ENCODE assay signal across 14 cellular contexts in genomic region chr9:73157811-73158210, GRCh38. TPM values are rescaled to one million over a fixed set of nuclear protein-coding genes. Genes with fewer than 3 reads are reported as not detected.
DNase-seq lines count a peak whose midpoint lies in the region; ATAC-seq, FAIRE-seq and TF ChIP-seq lines count a peak whose summit lies in the region.
"Had no signal": no experiment of that assay in that cellular context is flagged by ENCODE, and none has a peak within 500 bp of the region (broad histone marks: within the 10 kb centered on the region; RNA-seq: fewer than 3 reads in every experiment).

No MANE protein-coding gene starts in this region.

- H3K4me1 ChIP-seq in K562 (replicated peaks in 1 of 2; ENCODE audit: control insufficient read depth in 2 of 2, insufficient read depth in 2 of 2, low read length in 2 of 2): peaks cover 0 to 9% of the 10 kb centered on the region in 2 experiments; a peak in 2 of 5 replicates
- peaks cover 0 to 24% of the 10 kb centered on the region in 2 donors for H3K4me1 ChIP-seq in right atrium auricular region
- H3K4me1 ChIP-seq: pancreas had no signal

- no peaks in the 10 kb centered on the region for H3K9me3 ChIP-seq in K562 (replicated peaks; ENCODE audit: control insufficient read depth, insufficient read depth, low read depth, low read length)
- no peaks in the 10 kb centered on the region for H3K9me3 ChIP-seq in right atrium auricular region
- H3K9me3 ChIP-seq: pancreas had no signal

- TF ChIP-seq CTCF in Calu3 (IDR thresholded peaks at IDR 0.05; ENCODE audit: unreplicated experiment) (no peak), K562 (IDR thresholded peaks at IDR 0.05 in 2 of 3, conservative IDR thresholded peaks at IDR 0.05 in 1 of 3; ENCODE audit: insufficient read depth in 2 of 3, low read depth in 1 of 3, low read length in 3 of 3) (no peak), osteocyte (IDR thresholded peaks at IDR 0.05) (no peak), right atrium auricular region (IDR thresholded peaks at IDR 0.05) (no peak)

- in situ Hi-C loops in K562 (cut with MboI): no loop called here

- H3K27me3 ChIP-seq in K562 (ENCODE audit: control insufficient read depth in 2 of 2, insufficient read depth in 2 of 2, low read length in 2 of 2) (no peaks in the 10 kb centered on the region), right atrium auricular region (no peaks in the 10 kb centered on the region)
- H3K27me3 ChIP-seq: pancreas had no signal

- intact Hi-C loops in Calu3 (cut with micrococcal nuclease; ENCODE audit: unreplicated experiment): no loop called here
- intact Hi-C loops in K562 (cut with micrococcal nuclease): no loop called here

- 100% methylated on average over 1 of the region's 2 CpGs for WGBS in K562 (ENCODE audit: insufficient coverage, low coverage, missing lambda C conversion rate)

- H3K79me2 ChIP-seq in K562 (ENCODE audit: control insufficient read depth, insufficient read depth, low read length): peaks cover 53% of the 10 kb centered on the region

- peak overlapping the region; percentile 27 for H3K4me3 Mint-ChIP-seq in Calu3 (ENCODE audit: low read depth, unreplicated experiment)
- peak overlapping the region; percentile 27 for H3K4me3 Mint-ChIP-seq in osteocyte (ENCODE audit: unreplicated experiment)
- H3K4me3 Mint-ChIP-seq: H9, IgD-negative memory B cell had no signal

- H3K27me3 Mint-ChIP-seq in Calu3 (ENCODE audit: unreplicated experiment) (no peaks in the 10 kb centered on the region), osteocyte (ENCODE audit: unreplicated experiment) (no peaks in the 10 kb centered on the region)

- H2AFZ ChIP-seq in K562 (ENCODE audit: low read depth, low read length): no peak overlapping the region

- no peak for TF ChIP-seq POLR2A in K562 (conservative IDR thresholded peaks at IDR 0.05)

- H3K27ac ChIP-seq in K562 (ENCODE audit: extremely low read depth, low read depth, low read length) (no peak overlapping the region), right atrium auricular region (no peak overlapping the region)
- H3K27ac ChIP-seq: pancreas had no signal

- ATAC-seq in HG03039 (IDR thresholded peaks at IDR 0.05; ENCODE audit: unreplicated experiment) (peak; percentile 43), K562 (no peak), HG03095 (IDR thresholded peaks at IDR 0.05; ENCODE audit: unreplicated experiment) (no peak), GM21825 (IDR thresholded peaks at IDR 0.05; ENCODE audit: unreplicated experiment) (no peak)
- ATAC-seq: left ventricle myocardium superior, pancreas had no signal

- H3K4me3 ChIP-seq in K562 (no peak overlapping the region), right atrium auricular region (no peak overlapping the region)
- H3K4me3 ChIP-seq: pancreas had no signal

- H3K36me3 ChIP-seq in K562 (ENCODE audit: control insufficient read depth, insufficient read depth, low read length): peaks cover 84% of the 10 kb centered on the region
- H3K36me3 ChIP-seq in right atrium auricular region: peaks cover 43% of the 10 kb centered on the region
- H3K36me3 ChIP-seq: pancreas had no signal

- H3K4me2 ChIP-seq in K562 (ENCODE audit: insufficient read depth, low read length): no peak overlapping the region

- no peaks in the 10 kb centered on the region; the same call in 1 of the 2 replicates for H4K20me1 ChIP-seq in K562 (replicated peaks; ENCODE audit: control insufficient read depth, insufficient read depth, low read length)

- no TSS peak for BruUV-seq in Calu3 (replicated peaks; lab: Mats Ljungman, UMichigan)
- BruUV-seq in K562 (replicated peaks; lab: Mats Ljungman, UMichigan): no TSS peak

- no peak for TF ChIP-seq RAD21 in K562 (CRISPR knock-in tag; conservative IDR thresholded peaks at IDR 0.05 in 1 of 2, IDR thresholded peaks at IDR 0.05 in 1 of 2)

- POLR2A ChIA-PET in K562 (lab: Yijun Ruan, JAX): interaction anchor here (0.7 kb wide), 1 partner anchor 23 kb away, joined by 4 read pairs; no protein-coding TSS in a partner anchor

- no peaks in the 10 kb centered on the region for H3K9me3 Mint-ChIP-seq in Calu3 (ENCODE audit: low read depth, unreplicated experiment)
- no peaks in the 10 kb centered on the region for H3K9me3 Mint-ChIP-seq in osteocyte (ENCODE audit: unreplicated experiment)
- H3K9me3 Mint-ChIP-seq: H9, IgD-negative memory B cell had no signal

- TF ChIP-seq EP300 in K562 (IDR thresholded peaks at IDR 0.05; ENCODE audit: low read length): no peak

- H3K36me3 Mint-ChIP-seq in Calu3 (ENCODE audit: insufficient read depth, unreplicated experiment) (peaks cover 87% of the 10 kb centered on the region), osteocyte (ENCODE audit: unreplicated experiment) (peaks cover 48% of the 10 kb centered on the region)
- H3K36me3 Mint-ChIP-seq: IgD-negative memory B cell had no signal

- H3K9ac ChIP-seq in K562 (ENCODE audit: insufficient read depth in 1 of 2, low read depth in 2 of 2, low read length in 2 of 2): no peak overlapping the region

- H3K9me1 ChIP-seq in K562 (ENCODE audit: control insufficient read depth, insufficient read depth, low read length): no peaks in the 10 kb centered on the region

- H3K4me1 Mint-ChIP-seq in Calu3 (ENCODE audit: low read depth, unreplicated experiment) (peaks cover 7% of the 10 kb centered on the region), osteocyte (ENCODE audit: unreplicated experiment) (peaks cover 54% of the 10 kb centered on the region)
- H3K4me1 Mint-ChIP-seq: IgD-negative memory B cell had no signal

- peak overlapping the region; percentile 52 for H3K27ac Mint-ChIP-seq in Calu3 (ENCODE audit: unreplicated experiment)
- H3K27ac Mint-ChIP-seq in osteocyte (ENCODE audit: unreplicated experiment): peak overlapping the region; percentile 72
- H3K27ac Mint-ChIP-seq: H9 had no signal

- CTCF ChIA-PET in Calu3 (lab: Charles Lee) (interaction anchor here (0.7 kb wide), 1 partner anchor 88 kb away, joined by 4 read pairs; no protein-coding TSS in a partner anchor), K562 (lab: Yijun Ruan, JAX; ENCODE audit: low intra/inter-chr PET ratio) (no interaction called here)

- FAIRE-seq in K562 (lab: Jason Lieb, UNC): no peak
- FAIRE-seq: pancreas had no signal

- DNase-seq in Calu3 (no peak), K562 (ENCODE audit: extremely low read depth in 1 of 4, low spot score in 3 of 4) (no peak), osteocyte (ENCODE audit: extremely low spot score, unreplicated experiment) (no peak), right atrium auricular region (ENCODE audit: low spot score) (no peak)
- DNase-seq: activated CD4-positive, alpha-beta T cell treated with anti-CD3 and anti-CD28 coated beads for 1 hour; H9; left ventricle myocardium superior; NCI-H1436; NCI-H748 treated with DMSO at 0.1 percent for 48 hours; pancreas had no signal

TF ChIP-seq in K562, 482 proteins besides CTCF, POLR2A, EP300 and RAD21:
- TF ChIP-seq PML (IDR thresholded peaks at IDR 0.05; ENCODE audit: low read length) (0 out of 2 replicates have a peak, but pooled peaks have one; percentile 9), NFE2 (IDR thresholded peaks at IDR 0.05; ENCODE audit: low read depth) (no peak)
TF ChIP-seq in K562: peak in this region for 1.

RNA-seq across cellular contexts. Expression of gene ANXA1, which starts 6.1 kb away (rescaled TPM):
- total RNA-seq in Calu3 (2022) (458 and 526 TPM in 2 replicates), K562 (2014; rRNA removed) (395 and 406 TPM in 2 replicates), K562 (2014; rRNA removed; fragmentation: Illumina TruSeq; extraction: Trizol) (699 and 816 TPM in 2 replicates), K562 (2015; rRNA removed; fragmentation: Illumina TruSeq; extraction: Trizol) (445 and 472 TPM in 2 replicates), K562 (2021) (407 and 423 TPM in 2 replicates), osteocyte (193 and 237 TPM in 2 replicates), right atrium auricular region (100 to 1,000 TPM in 1 of 2 donors, 10 to 100 TPM in 1; 69.8 to 142 TPM)
- 84.5 and 286 TPM in 2 replicates for total RNA-seq in K562 (2011; cell fraction: chromatin; rRNA removed; ENCODE audit: low replicate concordance)
- total RNA-seq in K562 (2011; cell fraction: nucleolus; rRNA removed): 63.2 and 89.4 TPM in 2 replicates
- total RNA-seq in K562 (2011; cell fraction: nucleoplasm; rRNA removed): 161 and 202 TPM in 2 replicates
- polyA plus RNA-seq in K562 (2011; rRNA removed) (560 and 820 TPM in 2 replicates), K562 (2014; fragmentation: Illumina TruSeq; extraction: Trizol) (603 and 620 TPM in 2 replicates), K562 (2014; fragmentation: Nextera tagmentation; extraction: Ambion mirVana) (1,000 to 10,000 TPM in 1 of 2 experiments, 100 to 1,000 TPM in 1; 940 to 1,298 TPM), K562 (2014; rRNA removed) (529 and 544 TPM in 2 replicates)
- 136 and 244 TPM in 2 replicates for polyA plus RNA-seq in K562 (2011; cell fraction: cytosol; rRNA removed)
- polyA plus RNA-seq in K562 (2011; cell fraction: nucleus; rRNA removed): 168 and 258 TPM in 2 replicates
- polyA plus RNA-seq in K562 (2012): 427 and 491 TPM in 2 replicates
- polyA minus RNA-seq in K562 (2011; rRNA and poly(A)+ RNA removed): 415 and 433 TPM in 2 replicates
- polyA minus RNA-seq in K562 (2011; cell fraction: cytosol; rRNA and poly(A)+ RNA removed): 143 and 163 TPM in 2 replicates
- polyA minus RNA-seq in K562 (2011; cell fraction: nucleus; rRNA and poly(A)+ RNA removed): 111 and 232 TPM in 2 replicates
